ENCODE assay signal across 8 cellular contexts in the genomic region with DNA sequence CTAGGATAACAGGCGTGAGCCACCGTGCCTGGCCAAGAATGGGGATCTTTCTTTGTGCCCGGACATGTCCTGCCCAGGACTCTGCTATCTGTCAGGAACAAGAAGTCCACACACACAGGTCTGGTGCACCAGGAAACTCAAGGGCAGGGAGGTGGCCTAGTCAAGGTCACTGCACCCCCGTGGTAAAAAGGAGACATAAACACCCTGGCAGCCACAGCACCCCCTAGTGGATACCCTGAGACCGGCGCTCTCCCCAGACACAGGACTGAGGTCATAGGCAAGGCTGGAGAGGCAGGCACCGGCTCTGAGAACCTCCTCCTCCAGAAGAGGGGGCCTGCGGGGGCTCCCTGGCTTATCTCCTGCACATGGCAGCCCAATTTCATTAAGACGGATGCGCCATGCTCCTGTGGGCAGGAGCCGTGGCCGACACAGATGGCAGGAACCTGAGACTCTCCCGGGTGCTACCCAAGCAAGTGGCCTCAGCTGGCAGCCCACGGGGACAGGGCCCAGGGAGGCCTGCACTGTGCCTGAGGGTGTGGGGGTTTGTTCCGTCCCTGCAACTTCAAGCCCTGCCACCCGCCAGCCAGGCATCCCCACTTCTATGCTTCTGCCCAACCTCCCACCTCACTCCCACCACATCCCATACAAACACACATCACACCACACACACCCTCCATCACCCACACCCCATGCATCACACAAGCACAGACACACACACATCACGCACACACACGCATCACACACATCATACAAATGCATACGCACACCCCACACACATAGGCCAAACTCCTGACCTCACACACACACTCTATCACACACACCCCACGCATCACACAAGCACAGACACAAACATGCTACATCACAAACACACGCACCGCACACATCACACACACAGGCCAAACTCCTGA. TPM values are rescaled to one million over a fixed set of nuclear protein-coding genes. Genes with fewer than 3 reads are reported as not detected.
A peak's percentile ranks its signal among the peaks of the same experiment; 100 is the strongest.
DNase-seq lines count a peak whose midpoint lies in the region; ATAC-seq and TF ChIP-seq lines count a peak whose summit lies in the region.

No MANE protein-coding gene starts in this region.

- H3K4me3 ChIP-seq in testis, result no peak overlapping the region

- H3K36me3 ChIP-seq in testis (ENCODE audit: low read depth, missing control alignments), result no peaks in the 10 kb centered on the region

- no peaks in the 10 kb centered on the region for H3K27me3 ChIP-seq in testis

- no peak overlapping the region for H3K27ac ChIP-seq in testis

- intact Hi-C loops in testis (cut with DNase I; ENCODE audit: low total_unique reads), result no loop called here

- no peak for TF ChIP-seq POLR2A in testis (IDR thresholded peaks at IDR 0.05)

- no peak for ATAC-seq in GM18909 (IDR thresholded peaks at IDR 0.05; ENCODE audit: poor library complexity, unreplicated experiment)

- peak in 2 of 3 experiments; percentile 31 to 48 for TF ChIP-seq CTCF in testis (IDR thresholded peaks at IDR 0.05)

- H3K9me3 ChIP-seq in testis, result no peaks in the 10 kb centered on the region

- DNase-seq in activated gamma-delta T cell treated with Interleukin-2 at 50 U/mL for 16 hours (peak; percentile 48), activated gamma-delta T cell (lab: John Stamatoyannopoulos, UW) (no peak), NCI-H345 treated with DMSO at 0.1 percent for 48 hours (lab: John Stamatoyannopoulos, UW; ENCODE audit: unreplicated experiment) (peak; percentile 2), dermis microvascular lymphatic vessel endothelial cell (ENCODE audit: low read depth in 2 of 2) (peak; percentile 3 to 51), mucosa of gallbladder (ENCODE audit: low spot score) (peak; percentile 42), testis (peak; percentile 52)
- peak; percentile 54 to 65 for DNase-seq in activated CD4-positive, alpha-beta T cell treated with anti-CD3 and anti-CD28 coated beads for 4 hours

- WGBS in testis, 2 donors, result 82 to 84% methylated on average over 17 to 22 of the region's 22 CpGs

- H3K4me1 ChIP-seq in testis, result peaks cover 10% of the 10 kb centered on the region

RNA-seq across cellular contexts. Expression of a gene that starts 19.6 kb away (rescaled TPM):
- total RNA-seq in dermis microvascular lymphatic vessel endothelial cell (23.1 and 25.4 TPM in 2 replicates), mucosa of gallbladder (19.3 TPM), testis (10 to 100 TPM; 13.3 to 15.3 TPM)
- 14.1 TPM for polyA plus RNA-seq in testis (ENCODE audit: insufficient read depth, low read depth, low replicate concordance)

RNA-seq across cellular contexts. Expression of a gene that starts 39.7 kb away (rescaled TPM):
- total RNA-seq in dermis microvascular lymphatic vessel endothelial cell (117 and 122 TPM in 2 replicates), mucosa of gallbladder (115 TPM), testis (100 to 1,000 TPM; 221 to 247 TPM)
- 267 TPM for polyA plus RNA-seq in testis (ENCODE audit: insufficient read depth, low read depth, low replicate concordance)
